8 cellular contexts compared by ENCODE assay signal in genomic region chr19:19662866-19663291, GRCh38. TPM values are rescaled to one million over a fixed set of nuclear protein-coding genes. Genes with fewer than 3 reads are reported as not detected.
DNase-seq lines count a peak whose midpoint lies in the region; ATAC-seq and TF ChIP-seq lines count a peak whose summit lies in the region.

No MANE protein-coding gene starts in this region.

- no peak for TF ChIP-seq POLR2A in heart left ventricle (IDR thresholded peaks at IDR 0.05)

- H3K27me3 ChIP-seq in heart left ventricle: no peaks in the 10 kb centered on the region
- H3K27me3 ChIP-seq in parathyroid adenoma (ENCODE audit: control insufficient read depth, insufficient read depth, low read length): no peaks in the 10 kb centered on the region

- H3K4me2 ChIP-seq in parathyroid adenoma (ENCODE audit: low read length): peak overlapping the region; percentile 98

- intact Hi-C loops in heart left ventricle (cut with DNase I) (loop anchor here in 4 of 10 donors (1.0 to 10.0 kb wide), 5 partner anchors 112 to 374 kb away; partner anchors contain the start of genes ZNF506 (in 1 of the 4) and ZNF682 (in 1 of the 4)), left cardiac atrium (cut with DNase I) (no loop called here)

- H3K4me1 ChIP-seq in heart left ventricle: peaks cover 0 to 33% (median 18%) of the 10 kb centered on the region in 12 donors
- H3K4me1 ChIP-seq in parathyroid adenoma: peaks cover 10% of the 10 kb centered on the region

- H3K9me3 ChIP-seq in heart left ventricle (no peaks in the 10 kb centered on the region), parathyroid adenoma (ENCODE audit: control insufficient read depth, low read length) (no peaks in the 10 kb centered on the region)

- TF ChIP-seq CTCF in heart left ventricle (IDR thresholded peaks at IDR 0.05): no peak
- no peak for TF ChIP-seq CTCF in RWPE1 (conservative IDR thresholded peaks at IDR 0.05; ENCODE audit: low read depth)
- no peak for TF ChIP-seq CTCF in epithelial cell of proximal tubule (conservative IDR thresholded peaks at IDR 0.05; ENCODE audit: low read depth, low read length)
- TF ChIP-seq CTCF in parathyroid adenoma (IDR thresholded peaks at IDR 0.05): no peak

- peaks cover 4% of the 10 kb centered on the region for H3K79me2 ChIP-seq in parathyroid adenoma

- WGBS in heart left ventricle, 4 donors: 7 to 14% (median 10%) methylated on average over 21 of the region's 21 CpGs

- H3K36me3 ChIP-seq in heart left ventricle (peaks cover 0 to 27% (median 20%) of the 10 kb centered on the region in 9 donors), parathyroid adenoma (ENCODE audit: control insufficient read depth, insufficient read depth, low read length) (no peaks in the 10 kb centered on the region)

- peak overlapping the region; percentile 71 for H2AFZ ChIP-seq in parathyroid adenoma

- H3K4me3 ChIP-seq in heart left ventricle: peak overlapping the region; percentile 78 to 100 (median 96)
- H3K4me3 ChIP-seq in epithelial cell of proximal tubule (ENCODE audit: low read depth, low read length): peak overlapping the region; percentile 95
- peak overlapping the region; percentile 81 for H3K4me3 ChIP-seq in parathyroid adenoma (ENCODE audit: low read depth, low read length)

- H3K27ac ChIP-seq in heart left ventricle (peak overlapping the region in 11 of 12 donors; percentile 89 to 99 (median 95)), RWPE1 (peak overlapping the region; percentile 93), parathyroid adenoma (peak overlapping the region; percentile 88)

- CTCF ChIA-PET in RWPE1 (lab: Yijun Ruan, JAX): interaction anchor here (0.6 to 0.7 kb wide), 2 partner anchors 131 to 143 kb away, joined by 3 to 4 read pairs; no protein-coding TSS in a partner anchor

- POLR2A ChIA-PET in RWPE1 (lab: Yijun Ruan, JAX; ENCODE audit: low non-redundant PET): interaction anchor here (1.2 kb wide), 1 partner anchor 114 kb away, joined by 3 read pairs; no protein-coding TSS in a partner anchor

- ATAC-seq in heart left ventricle (no peak), left cardiac atrium (no peak), HG03460 (IDR thresholded peaks at IDR 0.05; ENCODE audit: unreplicated experiment) (no peak), HG03159 (IDR thresholded peaks at IDR 0.05; ENCODE audit: unreplicated experiment) (no peak)

- H3K9ac ChIP-seq in parathyroid adenoma: no peak overlapping the region

- DNase-seq in heart left ventricle: peak in 1 of 5 donors; percentile 71
- no peak for DNase-seq in left cardiac atrium
- no peak for DNase-seq in RWPE1 (ENCODE audit: low spot score)
- DNase-seq in epithelial cell of proximal tubule (ENCODE audit: low read depth): no peak
- no peak for DNase-seq in middle frontal gyrus (ENCODE audit: extremely low spot score, low spot score)

RNA-seq across cellular contexts. Expression of gene ATP13A1, which starts 0.6 kb away (rescaled TPM):
- total RNA-seq in heart left ventricle (10 to 100 TPM; 15.7 to 65.8 (median 23.1) TPM), left cardiac atrium (10 to 100 TPM; 24.1 to 29.6 TPM), epithelial cell of proximal tubule (97.2 and 242 TPM in 2 replicates)
- 10 to 100 TPM; 16.1 to 22.0 TPM for polyA plus RNA-seq in heart left ventricle

RNA-seq across cellular contexts. Expression of gene ZNF101, which starts 5.8 kb away (rescaled TPM):
- total RNA-seq in heart left ventricle (1 to 10 TPM; 1.5 to 6.8 (median 3.4) TPM), left cardiac atrium (1 to 10 TPM; 4.9 to 6.4 TPM), epithelial cell of proximal tubule (6.2 and 7.6 TPM in 2 replicates)
- polyA plus RNA-seq in heart left ventricle: 1 to 10 TPM; 3.4 to 3.7 TPM

RNA-seq across cellular contexts. Expression of gene GMIP, which starts 19.4 kb away (rescaled TPM):
- total RNA-seq in heart left ventricle (10 to 100 TPM in 2 of 9 donors, 1 to 10 TPM in 7; 1.1 to 21.7 (median 2.5) TPM), left cardiac atrium (1 to 10 TPM; 5.8 to 7.5 TPM), epithelial cell of proximal tubule (14.6 and 17.0 TPM in 2 replicates)
- polyA plus RNA-seq in heart left ventricle: 1 to 10 TPM; 2.1 TPM

RNA-seq across cellular contexts. Expression of gene LPAR2, which starts 34.9 kb away (rescaled TPM):
- 1 to 10 TPM in 2 of 9 donors, under 1 TPM in 6, not detected in 1; 0.24 to 6.1 (median 0.74) TPM for total RNA-seq in heart left ventricle
- 1 to 10 TPM in 1 of 2 donors, under 1 TPM in 1; 0.46 to 1.6 TPM for polyA plus RNA-seq in heart left ventricle
- 1 to 10 TPM in 1 of 2 donors, under 1 TPM in 1; 0.47 to 2.6 TPM for total RNA-seq in left cardiac atrium
- 17.1 and 34.1 TPM in 2 replicates for total RNA-seq in epithelial cell of proximal tubule

RNA-seq across cellular contexts. Expression of gene PBX4, which starts 44.4 kb away (rescaled TPM):
- under 1 TPM in 2 of 9 donors, not detected in 7; 0.43 to 0.69 TPM for total RNA-seq in heart left ventricle
- under 1 TPM in 1 of 2 donors, not detected in 1; 0.53 TPM for polyA plus RNA-seq in heart left ventricle
- total RNA-seq in left cardiac atrium: under 1 TPM; 0.35 to 0.37 TPM
- 0.43 and 2.7 TPM in 2 replicates for total RNA-seq in epithelial cell of proximal tubule
